In the genomic region with DNA sequence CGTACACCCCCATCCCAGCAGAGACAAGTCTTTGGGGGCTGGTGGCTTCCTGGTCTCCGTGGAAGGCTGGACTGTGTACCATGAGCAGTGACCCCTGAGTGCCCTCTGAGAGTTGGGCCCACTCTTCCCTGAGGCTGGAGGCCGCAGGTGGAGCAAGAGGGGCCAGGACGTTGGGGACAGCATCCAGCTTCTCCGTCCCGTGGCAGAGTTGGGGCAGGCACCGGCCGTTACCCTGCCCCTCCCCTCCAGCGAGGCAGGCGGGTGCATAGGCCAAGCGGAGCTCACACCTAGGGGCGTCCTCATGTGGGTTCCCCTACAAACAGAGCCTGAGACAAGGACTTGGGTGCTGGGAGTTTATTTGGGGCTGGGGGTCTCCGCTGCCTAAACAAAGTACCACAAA, we compare ENCODE assay signal across 1 cellular context.
TF ChIP-seq lines count a peak whose summit lies in the region.

No MANE protein-coding gene starts in this region.

TF ChIP-seq in H1, 55 proteins besides CTCF, POLR2A, EP300 and RAD21:
- TF ChIP-seq CTBP2 (IDR thresholded peaks at IDR 0.05; ENCODE audit: borderline replicate concordance, insufficient read depth, insufficient read length, low read length) = no peak
- no peak for TF ChIP-seq PHF8 (conservative IDR thresholded peaks at IDR 0.05; ENCODE audit: low read depth, low read length)
- no peak for TF ChIP-seq SIRT6 (IDR thresholded peaks at IDR 0.05; ENCODE audit: low read length)
- TF ChIP-seq KDM4A (IDR thresholded peaks at IDR 0.05; ENCODE audit: low read depth, low read length, severe bottlenecking) = no peak
- TF ChIP-seq BACH1 (IDR thresholded peaks at IDR 0.05; ENCODE audit: low read length) = no peak
- TF ChIP-seq SUZ12 (IDR thresholded peaks at IDR 0.05; ENCODE audit: low read length) = no peak
- TF ChIP-seq GABPA (IDR thresholded peaks at IDR 0.05; ENCODE audit: borderline replicate concordance, insufficient read depth, low read length) = no peak
- no peak for TF ChIP-seq SIN3A (conservative IDR thresholded peaks at IDR 0.05 in 1 of 2, IDR thresholded peaks at IDR 0.05 in 1 of 2; ENCODE audit: low read depth in 1 of 2, low read length in 2 of 2)
- no peak for TF ChIP-seq TBP (IDR thresholded peaks at IDR 0.05; ENCODE audit: low read depth, low read length)
- TF ChIP-seq ZNF274 (IDR thresholded peaks at IDR 0.05; ENCODE audit: borderline replicate concordance, extremely low read depth, low read length) = no peak
- no peak for TF ChIP-seq CBX8 (IDR thresholded peaks at IDR 0.05; ENCODE audit: borderline replicate concordance, low read depth, low read length)
- no peak for TF ChIP-seq SIX5 (IDR thresholded peaks at IDR 0.05; ENCODE audit: low read depth, low read length)
- no peak for TF ChIP-seq POU5F1 (IDR thresholded peaks at IDR 0.05; ENCODE audit: low read depth, low read length)
- TF ChIP-seq TAF7 (optimal IDR thresholded peaks at IDR 0.05; ENCODE audit: borderline replicate concordance, low read depth, low read length) = no peak
